22 cellular contexts compared by ENCODE assay signal in genomic region chr5:143664623-143665022, GRCh38.
"Had no signal": no experiment of that assay in that cellular context is flagged by ENCODE, and none has a peak within 500 bp of the region (broad histone marks: within the 10 kb centered on the region; RNA-seq: fewer than 3 reads in every experiment).

No MANE protein-coding gene starts in this region.

- H3K4me1 ChIP-seq: adrenal gland had no signal

- H3K9me3 Mint-ChIP-seq: activated CD8-positive, alpha-beta T cell treated with anti-CD3 and anti-CD28 coated beads for 36 hours; activated naive CD8-positive, alpha-beta T cell treated with anti-CD3 and anti-CD28 coated beads, Interleukin-2, amount 10 ng/mL, durations not matched to agents 7 days and 5 days; T-cell had no signal

- ATAC-seq: activated CD4-positive, CD25-positive, alpha-beta regulatory T cell treated with anti-CD3 and anti-CD28 coated beads, Interleukin-2, amount 50 U/mL, for 24 hours; activated CD8-positive, alpha-beta T cell treated with anti-CD3 and anti-CD28 coated beads for 36 hours; Right ventricle myocardium inferior; T-cell had no signal

- H3K4me1 Mint-ChIP-seq: activated naive CD8-positive, alpha-beta T cell treated with anti-CD3 and anti-CD28 coated beads, Interleukin-2, amount 10 ng/mL, durations not matched to agents 7 days and 5 days; T-cell had no signal

- H3K27ac ChIP-seq: adrenal gland, SK-N-MC had no signal

- H3K36me3 Mint-ChIP-seq: activated naive CD8-positive, alpha-beta T cell treated with anti-CD3 and anti-CD28 coated beads, Interleukin-2, amount 10 ng/mL, durations not matched to agents 7 days and 5 days; T-cell had no signal

- DNase-seq: activated CD4-positive, alpha-beta T cell treated with anti-CD3 and anti-CD28 coated beads for 4 hours; activated CD8-positive, alpha-beta memory T cell treated with anti-CD3 and anti-CD28 coated beads, Interleukin-2, amount 50 U/mL, for 48 hours; activated CD8-positive, alpha-beta T cell treated with anti-CD3 and anti-CD28 coated beads for 36 hours; activated naive CD4-positive, alpha-beta T cell treated with anti-CD3 and anti-CD28 coated beads, Interleukin-2, amount 50 U/mL, for 16 hours; activated naive CD8-positive, alpha-beta T cell treated with anti-CD3 and anti-CD28 coated beads, Interleukin-2, amount 10 ng/mL, durations not matched to agents 7 days and 5 days; activated T-cell treated with anti-CD3 and anti-CD28 coated beads, Interleukin-2, amount 50 U/mL, for 1 hour; adrenal gland; anterior cingulate cortex; central memory CD4-positive, alpha-beta T cell; KG1; MG63; NCI-H1105; NCI-H1436; NCI-H1694 treated with DMSO at 0.1 percent for 48 hours; NCI-H526; NCI-H82; RPMI8226; T-cell; T-helper 2 cell had no signal

- H3K4me3 ChIP-seq: adrenal gland, MG63, SK-N-MC had no signal

- H3K27me3 ChIP-seq: adrenal gland, MG63 had no signal

- H3K36me3 ChIP-seq: adrenal gland, MG63 had no signal

- H3K27ac Mint-ChIP-seq: activated CD8-positive, alpha-beta T cell treated with anti-CD3 and anti-CD28 coated beads for 36 hours; activated naive CD8-positive, alpha-beta T cell treated with anti-CD3 and anti-CD28 coated beads, Interleukin-2, amount 10 ng/mL, durations not matched to agents 7 days and 5 days; T-cell had no signal

- H3K9me3 ChIP-seq: adrenal gland, MG63 had no signal

- H3K4me3 Mint-ChIP-seq: activated CD8-positive, alpha-beta T cell treated with anti-CD3 and anti-CD28 coated beads for 36 hours; activated naive CD8-positive, alpha-beta T cell treated with anti-CD3 and anti-CD28 coated beads, Interleukin-2, amount 10 ng/mL, durations not matched to agents 7 days and 5 days; T-cell had no signal
